30 cellular contexts compared by ENCODE assay signal in genomic region chr16:79257958-79258490, GRCh38.
"Had no signal": no experiment of that assay in that cellular context is flagged by ENCODE, and none has a peak within 500 bp of the region (broad histone marks: within the 10 kb centered on the region; RNA-seq: fewer than 3 reads in every experiment).

No MANE protein-coding gene starts in this region.

- H3K27me3 Mint-ChIP-seq: activated CD8-positive, alpha-beta memory T cell treated with anti-CD3 and anti-CD28 coated beads, Interleukin-2, amount 10 ng/mL, durations not matched to agents 7 days and 5 days had no signal

- H3K4me1 ChIP-seq: adrenal gland, ascending aorta, left lung, lower lobe of right lung had no signal

- H3K9me3 Mint-ChIP-seq: activated CD4-positive, alpha-beta T cell treated with anti-CD3 and anti-CD28 coated beads, Interleukin-2, amount 10 ng/mL, durations not matched to agents 24 days and 14 days; activated CD8-positive, alpha-beta T cell treated with anti-CD3 and anti-CD28 coated beads for 36 hours; activated naive CD4-positive, alpha-beta T cell treated with anti-CD3 and anti-CD28 coated beads for 36 hours; activated naive CD8-positive, alpha-beta T cell treated with anti-CD3 and anti-CD28 coated beads for 36 hours; activated T-cell treated with anti-CD3 and anti-CD28 coated beads, Interleukin-2, amount 50 U/mL, for 72 hours; brain; nephron; stimulated activated memory B cell treated with anti-CD40 and anti-IgM and Interleukin-4, amounts not matched to agents 10 μg/mL and 1 μg/mL and 100 μg/mL, for 72 hours; stimulated activated naive CD8-positive, alpha-beta T cell treated with anti-CD3 and anti-CD28 coated beads, Interleukin-15, amount 100 ng/mL, for 72 hours had no signal

- H3K36me3 ChIP-seq: adrenal gland, ascending aorta, cardiac muscle cell, left lung, lower lobe of right lung, neutrophil, tibial artery had no signal

- H3K4me3 ChIP-seq: adrenal gland, ascending aorta, cardiac muscle cell, coronary artery, left lung, lower lobe of right lung, skin epidermis, tibial artery had no signal

- ATAC-seq: activated CD8-positive, alpha-beta memory T cell treated with anti-CD3 and anti-CD28 coated beads, Interleukin-2, amount 10 ng/mL, durations not matched to agents 7 days and 5 days; activated CD8-positive, alpha-beta T cell treated with anti-CD3 and anti-CD28 coated beads for 36 hours; activated T-cell treated with anti-CD3 and anti-CD28 coated beads, Interleukin-2, amount 50 U/mL, for 72 hours; left lung; lower lobe of right lung; sciatic nerve; stimulated activated memory B cell treated with anti-CD40 and anti-IgM and Interleukin-4, amounts not matched to agents 10 μg/mL and 1 μg/mL and 100 μg/mL, for 72 hours; stimulated activated naive CD8-positive, alpha-beta T cell treated with anti-CD3 and anti-CD28 coated beads, Interleukin-15, amount 100 ng/mL, for 72 hours had no signal

- H3K4me1 Mint-ChIP-seq: activated CD8-positive, alpha-beta memory T cell treated with anti-CD3 and anti-CD28 coated beads, Interleukin-2, amount 10 ng/mL, durations not matched to agents 7 days and 5 days; brain; stimulated activated memory B cell treated with anti-CD40 and anti-IgM and Interleukin-4, amounts not matched to agents 10 μg/mL and 1 μg/mL and 100 μg/mL, for 72 hours; stimulated activated naive CD8-positive, alpha-beta T cell treated with anti-CD3 and anti-CD28 coated beads, Interleukin-15, amount 100 ng/mL, for 72 hours had no signal

- H3K27me3 ChIP-seq: adrenal gland, ascending aorta, left lung, neutrophil had no signal

- H3K4me3 Mint-ChIP-seq: activated CD4-positive, alpha-beta T cell treated with anti-CD3 and anti-CD28 coated beads, Interleukin-2, amount 10 ng/mL, durations not matched to agents 24 days and 14 days; activated CD8-positive, alpha-beta memory T cell treated with anti-CD3 and anti-CD28 coated beads, Interleukin-2, amount 10 ng/mL, durations not matched to agents 7 days and 5 days; activated CD8-positive, alpha-beta T cell treated with anti-CD3 and anti-CD28 coated beads for 36 hours; activated naive CD4-positive, alpha-beta T cell treated with anti-CD3 and anti-CD28 coated beads for 36 hours; activated naive CD8-positive, alpha-beta T cell treated with anti-CD3 and anti-CD28 coated beads for 36 hours; activated T-cell treated with anti-CD3 and anti-CD28 coated beads, Interleukin-2, amount 50 U/mL, for 72 hours; brain; nephron; stimulated activated memory B cell treated with anti-CD40 and anti-IgM and Interleukin-4, amounts not matched to agents 10 μg/mL and 1 μg/mL and 100 μg/mL, for 72 hours; stimulated activated naive CD8-positive, alpha-beta T cell treated with anti-CD3 and anti-CD28 coated beads, Interleukin-15, amount 100 ng/mL, for 72 hours had no signal

- H3K9me3 ChIP-seq: adrenal gland, ascending aorta, left lung, lower lobe of right lung, neutrophil, tibial artery had no signal

- H3K27ac ChIP-seq: adrenal gland, ascending aorta, cardiac muscle cell, coronary artery, left lung, lower lobe of right lung, neutrophil, skin epidermis, tibial artery, VCaP had no signal

- H3K36me3 Mint-ChIP-seq: activated CD8-positive, alpha-beta memory T cell treated with anti-CD3 and anti-CD28 coated beads, Interleukin-2, amount 10 ng/mL, durations not matched to agents 7 days and 5 days; activated naive CD8-positive, alpha-beta T cell treated with anti-CD3 and anti-CD28 coated beads for 36 hours; brain; stimulated activated memory B cell treated with anti-CD40 and anti-IgM and Interleukin-4, amounts not matched to agents 10 μg/mL and 1 μg/mL and 100 μg/mL, for 72 hours had no signal

- FAIRE-seq: endothelial cell of umbilical vein, islet of Langerhans, TTC549 had no signal

- DNase-seq: activated CD4-positive, alpha-beta T cell treated with anti-CD3 and anti-CD28 coated beads, Interleukin-2, amount 10 ng/mL, durations not matched to agents 24 days and 14 days; activated CD8-positive, alpha-beta memory T cell treated with anti-CD3 and anti-CD28 coated beads, Interleukin-2, amount 10 ng/mL, durations not matched to agents 7 days and 5 days; activated CD8-positive, alpha-beta T cell treated with anti-CD3 and anti-CD28 coated beads for 36 hours; activated effector memory CD4-positive, alpha-beta T cell treated with anti-CD3 and anti-CD28 coated beads, Interleukin-2, amount 50 U/mL, for 16 hours; activated naive CD4-positive, alpha-beta T cell treated with anti-CD3 and anti-CD28 coated beads for 36 hours; activated naive CD8-positive, alpha-beta T cell treated with anti-CD3 and anti-CD28 coated beads for 36 hours; activated T-cell treated with anti-CD3 and anti-CD28 coated beads for 4 hours; activated T-cell treated with anti-CD3 and anti-CD28 coated beads, Interleukin-2, amount 50 U/mL, for 72 hours; foreskin fibroblast; left lung; lower lobe of right lung; mesendoderm; stimulated activated CD4-positive, alpha-beta T cell treated with anti-CD3 and anti-CD28 coated beads, Interleukin-4, amount 100 ng/mL, for 24 hours; stimulated activated naive CD8-positive, alpha-beta T cell treated with anti-CD3 and anti-CD28 coated beads, Interleukin-15, amount 100 ng/mL, for 72 hours; T-helper 1 cell; tibial artery had no signal

- H3K27ac Mint-ChIP-seq: activated CD4-positive, alpha-beta T cell treated with anti-CD3 and anti-CD28 coated beads, Interleukin-2, amount 10 ng/mL, durations not matched to agents 24 days and 14 days; activated CD8-positive, alpha-beta memory T cell treated with anti-CD3 and anti-CD28 coated beads, Interleukin-2, amount 10 ng/mL, durations not matched to agents 7 days and 5 days; activated CD8-positive, alpha-beta T cell treated with anti-CD3 and anti-CD28 coated beads for 36 hours; activated naive CD4-positive, alpha-beta T cell treated with anti-CD3 and anti-CD28 coated beads for 36 hours; activated naive CD8-positive, alpha-beta T cell treated with anti-CD3 and anti-CD28 coated beads for 36 hours; activated T-cell treated with anti-CD3 and anti-CD28 coated beads, Interleukin-2, amount 50 U/mL, for 72 hours; brain; nephron; stimulated activated memory B cell treated with anti-CD40 and anti-IgM and Interleukin-4, amounts not matched to agents 10 μg/mL and 1 μg/mL and 100 μg/mL, for 72 hours; stimulated activated naive CD8-positive, alpha-beta T cell treated with anti-CD3 and anti-CD28 coated beads, Interleukin-15, amount 100 ng/mL, for 72 hours had no signal
